In the genomic region with DNA sequence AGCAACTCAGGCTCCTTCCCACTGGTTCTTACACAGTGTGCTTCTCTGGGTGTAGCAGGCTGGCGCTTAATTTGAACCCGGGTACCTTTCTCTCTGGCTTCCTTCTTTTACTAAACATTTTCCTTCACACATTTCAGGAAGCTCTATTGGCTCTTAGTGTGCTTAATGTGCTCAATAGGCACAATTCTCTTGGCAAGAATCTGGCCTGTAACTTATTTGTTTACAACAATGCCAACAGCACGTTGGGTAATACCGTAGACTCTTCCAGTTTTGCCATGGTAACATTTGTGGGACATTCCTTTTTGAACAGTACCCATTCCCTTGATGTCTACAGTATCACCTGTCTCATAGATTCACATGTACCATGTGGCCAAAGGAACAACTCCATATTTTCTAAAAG, we compare ENCODE assay signal across 35 cellular contexts.
"Had no signal": no experiment of that assay in that cellular context is flagged by ENCODE, and none has a peak within 500 bp of the region (broad histone marks: within the 10 kb centered on the region; RNA-seq: fewer than 3 reads in every experiment).

No MANE protein-coding gene starts in this region.

- H3K4me3 ChIP-seq: MG63 had no signal

- DNase-seq: Karpas-422, Kasumi-1, MG63, MM.1S, MV-4-11, NCI-H1048, NCI-H1092, NCI-H1092 treated with DMSO at 0.1 percent for 48 hours, NCI-H1105, NCI-H1105 treated with DMSO at 0.1 percent for 48 hours, NCI-H1417, NCI-H1417 treated with DMSO at 0.1 percent for 48 hours, NCI-H1436, NCI-H1436 treated with DMSO at 0.1 percent for 48 hours, NCI-H146, NCI-H1694, NCI-H1694 treated with DMSO at 0.1 percent for 48 hours, NCI-H187, NCI-H187 treated with DMSO at 0.1 percent for 48 hours, NCI-H1930, NCI-H2029, NCI-H2029 treated with DMSO at 0.1 percent for 48 hours, NCI-H2081, NCI-H2081 treated with DMSO at 0.1 percent for 48 hours, NCI-H2107, NCI-H2171, NCI-H2171 treated with DMSO at 0.1 percent for 48 hours, NCI-H2227 treated with DMSO at 0.1 percent for 48 hours, NCI-H226, NCI-H345, NCI-H446, NCI-H446 treated with DMSO at 0.1 percent for 48 hours, NCI-H510A, NCI-H510A treated with DMSO at 0.1 percent for 48 hours had no signal

- H3K9ac ChIP-seq: KMS-11 had no signal

- H3K27me3 ChIP-seq: MG63 had no signal

- H3K27ac ChIP-seq: KMS-11 had no signal

- H3K9me3 ChIP-seq: MG63 had no signal

- H3K4me2 ChIP-seq: KMS-11 had no signal
